ENCODE assay signal across 12 cellular contexts in the genomic region with DNA sequence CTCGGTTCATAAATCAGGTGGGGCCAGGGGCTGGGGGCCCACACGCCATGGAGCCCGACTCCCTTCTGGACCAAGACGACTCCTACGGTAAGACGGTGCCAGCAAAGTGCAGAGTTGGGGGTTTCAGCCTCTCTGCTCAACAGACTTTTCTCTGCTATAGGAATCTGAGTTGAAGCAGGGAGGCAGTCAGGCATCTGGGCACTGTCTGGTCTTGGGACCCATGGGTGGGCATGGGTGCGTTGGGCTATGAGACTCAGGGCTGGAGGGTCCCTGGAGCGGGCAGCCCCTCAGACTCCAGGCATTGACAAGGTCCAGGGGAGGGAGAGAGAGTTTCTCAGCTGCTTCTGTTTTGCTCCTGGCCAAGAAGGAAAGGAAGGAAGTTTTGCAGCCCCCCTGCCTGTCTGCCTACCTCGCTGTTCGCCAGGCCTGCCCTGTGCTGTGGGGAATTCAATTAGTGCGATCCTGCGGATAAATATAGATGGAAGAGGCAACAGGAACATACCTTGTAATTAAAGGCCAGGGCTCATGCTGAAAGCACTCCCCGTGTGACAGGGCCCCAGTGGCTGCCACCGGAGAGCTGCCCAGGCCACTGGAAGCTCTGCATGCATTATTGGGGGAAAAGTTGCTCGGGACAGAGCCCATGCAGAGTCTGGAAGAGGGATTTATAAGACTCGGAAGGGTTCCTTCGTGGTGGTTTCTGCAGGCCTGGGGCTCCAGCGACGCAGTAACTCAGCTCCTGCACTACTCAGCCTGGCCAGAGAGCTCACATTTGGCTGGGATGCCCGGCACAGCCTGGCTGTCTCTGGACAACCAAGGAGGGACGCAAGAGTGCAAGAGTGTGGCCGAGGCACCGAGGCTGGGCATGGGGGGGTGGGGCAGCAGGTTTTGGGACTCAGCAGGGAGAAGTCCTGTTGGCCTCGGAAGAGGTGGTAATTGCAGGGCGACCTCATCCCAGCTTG.
DNase-seq lines count a peak whose midpoint lies in the region; ATAC-seq and TF ChIP-seq lines count a peak whose summit lies in the region.
"Had no signal": no experiment of that assay in that cellular context is flagged by ENCODE, and none has a peak within 500 bp of the region (broad histone marks: within the 10 kb centered on the region; RNA-seq: fewer than 3 reads in every experiment).

No MANE protein-coding gene starts in this region.

- H3K36me3 ChIP-seq in neuron (ENCODE audit: insufficient read depth, low read length) = no peaks in the 10 kb centered on the region
- H3K36me3 ChIP-seq: neutrophil had no signal

- peaks cover 13% of the 10 kb centered on the region for H3K4me1 ChIP-seq in neuron (ENCODE audit: insufficient read depth, low read length)
- H3K4me1 ChIP-seq: A549 had no signal

- H3K9me3 ChIP-seq in neuron (ENCODE audit: low read length) = no peaks in the 10 kb centered on the region
- H3K9me3 ChIP-seq: A549, neutrophil had no signal

- TF ChIP-seq CTCF in fibroblast of pulmonary artery (IDR thresholded peaks at IDR 0.05; ENCODE audit: low read length, missing control alignments) = no peak

- H3K27me3 ChIP-seq in neuron (ENCODE audit: insufficient read depth, low read length) = peaks cover 54% of the 10 kb centered on the region

- peak overlapping the region; percentile 3 for H2AFZ ChIP-seq in neuron (ENCODE audit: low read depth, low read length)

- ATAC-seq in Right ventricle myocardium inferior (peak; percentile 48), HG03521 (IDR thresholded peaks at IDR 0.05; ENCODE audit: unreplicated experiment) (no peak)
- ATAC-seq: activated CD8-positive, alpha-beta T cell treated with anti-CD3 and anti-CD28 coated beads for 36 hours had no signal

- no peak for DNase-seq in Right ventricle myocardium inferior (ENCODE audit: missing footprints)
- no peak for DNase-seq in cardiac septum (ENCODE audit: low spot score)
- peak; percentile 29 for DNase-seq in fibroblast of pulmonary artery (ENCODE audit: low read depth)
- no peak for DNase-seq in NCI-H526 treated with DMSO at 0.1 percent for 48 hours (lab: John Stamatoyannopoulos, UW)
- DNase-seq in germinal center (ENCODE audit: low spot score) = no peak
- no peak for DNase-seq in HuH-7 (ENCODE audit: low spot score)
- DNase-seq: activated CD8-positive, alpha-beta T cell treated with anti-CD3 and anti-CD28 coated beads for 36 hours; SHP77 treated with DMSO at 0.1 percent for 48 hours had no signal

- intact Hi-C loops in Right ventricle myocardium inferior (cut with DNase I) = loop anchor here (1.0 kb wide), 1 partner anchor 31 kb away; no protein-coding TSS in a partner anchor
- intact Hi-C loops in cardiac septum (cut with DNase I) = loop anchor here (2.0 kb wide), 1 partner anchor 31 kb away; no protein-coding TSS in a partner anchor

- H3K4me3 ChIP-seq in fibroblast of pulmonary artery (replicated peaks; ENCODE audit: low read depth, low read length) (peak overlapping the region; percentile 39), neuron (ENCODE audit: low read length) (no peak overlapping the region)
- H3K4me3 ChIP-seq: A549 had no signal
